In the genomic region with DNA sequence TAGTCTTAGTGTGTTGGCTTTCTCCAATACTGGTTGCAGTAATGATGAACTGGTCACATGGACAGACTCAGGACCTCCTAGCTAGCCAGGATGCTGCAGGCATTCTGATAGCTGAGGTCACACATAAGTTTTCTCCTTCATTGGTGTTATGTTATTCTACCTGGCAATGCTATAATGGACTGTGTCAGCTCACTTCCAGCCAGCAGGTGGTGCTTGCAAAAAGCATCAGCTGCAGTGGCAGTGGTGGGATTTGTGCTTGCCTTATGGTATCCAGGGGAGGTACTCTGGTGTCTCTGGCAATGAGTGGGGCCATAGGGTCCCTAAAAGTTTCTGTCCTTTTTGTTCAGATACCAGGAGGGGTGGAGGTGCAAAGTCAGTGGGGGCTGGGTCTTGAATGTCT, we compare ENCODE assay signal across 21 cellular contexts. TPM values are rescaled to one million over a fixed set of nuclear protein-coding genes. Genes with fewer than 3 reads are reported as not detected.
DNase-seq lines count a peak whose midpoint lies in the region; ATAC-seq, FAIRE-seq and TF ChIP-seq lines count a peak whose summit lies in the region.
"Had no signal": no experiment of that assay in that cellular context is flagged by ENCODE, and none has a peak within 500 bp of the region (broad histone marks: within the 10 kb centered on the region; RNA-seq: fewer than 3 reads in every experiment).

No MANE protein-coding gene starts in this region.

- no peaks in the 10 kb centered on the region for H3F3A ChIP-seq in OCI-LY1 (ENCODE audit: insufficient read depth, low read length)

- no peak overlapping the region for H2AFZ ChIP-seq in H9 (ENCODE audit: low read length)
- no peak overlapping the region for H2AFZ ChIP-seq in OCI-LY1 (ENCODE audit: low read length)

- H3K36me3 Mint-ChIP-seq in H9 (ENCODE audit: insufficient read depth in 1 of 3, low read depth in 3 of 3): no peaks in the 10 kb centered on the region; a peak in 1 of 7 replicates
- H3K36me3 Mint-ChIP-seq: CD4-positive, alpha-beta memory T cell had no signal

- H3K4ac ChIP-seq in H9 (ENCODE audit: low read depth, low read length): no peak overlapping the region

- H3K4me1 ChIP-seq in H9 (ENCODE audit: insufficient read depth, low read length) (no peaks in the 10 kb centered on the region), OCI-LY1 (ENCODE audit: insufficient read depth, low read length, severe bottlenecking) (no peaks in the 10 kb centered on the region)
- H3K4me1 ChIP-seq: colonic mucosa had no signal

- H4K91ac ChIP-seq in H9 (ENCODE audit: insufficient read length, low read depth, low read length): no peak overlapping the region

- no peak overlapping the region for H2AK5ac ChIP-seq in H9 (ENCODE audit: insufficient read length, low read length)

- H3K4me1 Mint-ChIP-seq in H9: no peaks in the 10 kb centered on the region
- H3K4me1 Mint-ChIP-seq: activated CD4-positive, alpha-beta T cell treated with anti-CD3 and anti-CD28 coated beads for 36 hours; CD4-positive, alpha-beta memory T cell had no signal

- no peaks in the 10 kb centered on the region for H3K79me1 ChIP-seq in H9 (ENCODE audit: insufficient read depth, low read depth, low read length, poor library complexity, severe bottlenecking)

- H3K27ac ChIP-seq in H9 (ENCODE audit: insufficient read length, low read depth, low read length) (no peak overlapping the region), OCI-LY1 (ENCODE audit: low read depth, low read length, poor library complexity, severe bottlenecking) (no peak overlapping the region)
- H3K27ac ChIP-seq: colonic mucosa, epithelial cell of prostate had no signal

- H3K14ac ChIP-seq in H9 (ENCODE audit: insufficient read depth, low read length): no peak overlapping the region

- H3K9me3 Mint-ChIP-seq in H9: peaks cover 0 to 2% of the 10 kb centered on the region in 2 experiments; a peak in 3 of 5 replicates

- H3K18ac ChIP-seq in H9 (ENCODE audit: insufficient read length, low read depth, low read length): no peak overlapping the region

- no peak overlapping the region for H3T11ph ChIP-seq in H9 (ENCODE audit: low read length)

- H2BK12ac ChIP-seq in H9 (ENCODE audit: insufficient read length, low read depth, low read length): no peak overlapping the region

- H3K23ac ChIP-seq in H9 (ENCODE audit: insufficient read length, low read depth, low read length): no peak overlapping the region

- H3K27me3 ChIP-seq in H9 (ENCODE audit: insufficient read depth, low read length) (no peaks in the 10 kb centered on the region), OCI-LY1 (ENCODE audit: insufficient read depth, low read length) (no peaks in the 10 kb centered on the region)
- H3K27me3 ChIP-seq: colonic mucosa had no signal

- H3K4me3 ChIP-seq in OCI-LY1 (ENCODE audit: low read depth, low read length, poor library complexity, severe bottlenecking): no peak overlapping the region
- no peak overlapping the region for H3K4me3 ChIP-seq in fibroblast of pulmonary artery (replicated peaks; ENCODE audit: low read depth, low read length)
- H3K4me3 ChIP-seq: colonic mucosa had no signal

- FAIRE-seq in D721Med (lab: Jason Lieb, UNC): no peak
- FAIRE-seq: small intestine had no signal

- no peak overlapping the region for H4K8ac ChIP-seq in H9 (replicated peaks; ENCODE audit: insufficient read length, low read depth, low read length)

- no peak overlapping the region for H2BK5ac ChIP-seq in H9 (ENCODE audit: insufficient read length, low read length)

- no peak for ATAC-seq in HG02588 (IDR thresholded peaks at IDR 0.05; ENCODE audit: unreplicated experiment)
- no peak for ATAC-seq in activated CD4-positive, CD25-positive, alpha-beta regulatory T cell treated with anti-CD3 and anti-CD28 coated beads, Interleukin-2, amount 50 U/mL, for 24 hours
- ATAC-seq: activated CD4-positive, alpha-beta T cell treated with anti-CD3 and anti-CD28 coated beads for 36 hours; left ventricle myocardium superior had no signal

- H3K9me3 ChIP-seq in H9 (ENCODE audit: control insufficient read depth, low read depth, low read length) (no peaks in the 10 kb centered on the region), OCI-LY1 (ENCODE audit: low read length) (no peaks in the 10 kb centered on the region)
- H3K9me3 ChIP-seq: colonic mucosa had no signal

- no peak overlapping the region for H2BK20ac ChIP-seq in H9 (ENCODE audit: low read depth, low read length, poor library complexity, severe bottlenecking)

- no peak overlapping the region for H4K5ac ChIP-seq in H9 (ENCODE audit: insufficient read length, low read depth, low read length)

- H2BK120ac ChIP-seq in H9 (ENCODE audit: low read depth, low read length, poor library complexity, severe bottlenecking): no peak overlapping the region

- DNase-seq in D721Med (ENCODE audit: insufficient read length, low spot score) (no peak), H9 (peak; percentile 31), fibroblast of pulmonary artery (ENCODE audit: low read depth) (no peak), NCI-H1694 treated with DMSO at 0.1 percent for 48 hours (lab: John Stamatoyannopoulos, UW) (no peak)
- no peak for DNase-seq in activated CD4-positive, alpha-beta T cell treated with anti-CD3 and anti-CD28 coated beads for 4 hours
- DNase-seq: activated CD4-positive, alpha-beta T cell treated with anti-CD3 and anti-CD28 coated beads for 36 hours; activated CD8-positive, alpha-beta memory T cell treated with anti-CD3 and anti-CD28 coated beads, Interleukin-2, amount 50 U/mL, for 48 hours; activated naive CD4-positive, alpha-beta T cell treated with anti-CD3 and anti-CD28 coated beads, Interleukin-2, amount 50 U/mL, for 16 hours; CD4-positive, alpha-beta memory T cell; colonic mucosa; H7; left ventricle myocardium superior; NCI-H2081; NCI-H526; small intestine; stimulated activated CD4-positive, alpha-beta T cell treated with anti-CD3 and anti-CD28 coated beads, Interleukin-4, amount 100 ng/mL, for 24 hours; T-helper 9 cell had no signal

- H3K9ac ChIP-seq in H9 (ENCODE audit: extremely low read depth, insufficient read length, low read length): no peak overlapping the region
- H3K9ac ChIP-seq in OCI-LY1 (ENCODE audit: low read length): no peak overlapping the region

- H3K27me3 Mint-ChIP-seq in H9 (ENCODE audit: low read depth): peaks cover 1% of the 10 kb centered on the region; the same call in 1 of the 2 replicates
- H3K27me3 Mint-ChIP-seq: activated CD4-positive, alpha-beta T cell treated with anti-CD3 and anti-CD28 coated beads for 36 hours had no signal

- H3K4me2 ChIP-seq in H9 (ENCODE audit: insufficient read depth, insufficient read length, low read length): no peak overlapping the region
- H3K4me2 ChIP-seq in OCI-LY1 (ENCODE audit: low read length): no peak overlapping the region

- TF ChIP-seq CTCF in D721Med (IDR thresholded peaks at IDR 0.05; ENCODE audit: insufficient read depth, missing control alignments) (peak; percentile 13), H9 (conservative IDR thresholded peaks at IDR 0.05) (peak; percentile 51), OCI-LY1 (IDR thresholded peaks at IDR 0.05; ENCODE audit: low read length) (peak; percentile 29; the same call in 1 of the 2 replicates), fibroblast of pulmonary artery (IDR thresholded peaks at IDR 0.05; ENCODE audit: low read length, missing control alignments) (peak; percentile 12)

- no peak overlapping the region for H3K27ac Mint-ChIP-seq in H9
- H3K27ac Mint-ChIP-seq: activated CD4-positive, alpha-beta T cell treated with anti-CD3 and anti-CD28 coated beads for 36 hours; CD4-positive, alpha-beta memory T cell had no signal

- H3K4me3 Mint-ChIP-seq in H9: no peak overlapping the region
- H3K4me3 Mint-ChIP-seq: activated CD4-positive, alpha-beta T cell treated with anti-CD3 and anti-CD28 coated beads for 36 hours; CD4-positive, alpha-beta memory T cell had no signal

- H3K79me2 ChIP-seq in H9 (ENCODE audit: insufficient read depth, low read length) (no peaks in the 10 kb centered on the region), OCI-LY1 (ENCODE audit: insufficient read depth, low read length) (no peaks in the 10 kb centered on the region)

- no peak overlapping the region for H3K56ac ChIP-seq in H9 (ENCODE audit: insufficient read length, low read depth, low read length)

- H4K20me1 ChIP-seq in H9 (ENCODE audit: control insufficient read depth, insufficient read depth, insufficient read length) (no peaks in the 10 kb centered on the region), OCI-LY1 (ENCODE audit: insufficient read depth, low read length) (no peaks in the 10 kb centered on the region)

- no peak overlapping the region for H2BK15ac ChIP-seq in H9 (ENCODE audit: low read depth, low read length)

- no peaks in the 10 kb centered on the region for H3K36me3 ChIP-seq in OCI-LY1 (ENCODE audit: insufficient read depth, low read length)
- H3K36me3 ChIP-seq: colonic mucosa had no signal

- no peaks in the 10 kb centered on the region for H3K23me2 ChIP-seq in H9 (ENCODE audit: insufficient read length, low read depth, low read length, poor library complexity, severe bottlenecking)

- H3K9me2 ChIP-seq in OCI-LY1 (ENCODE audit: low read depth, low read length): no peaks in the 10 kb centered on the region

RNA-seq across cellular contexts. Expression of gene ZNF330, which starts 33.6 kb away (rescaled TPM):
- 31.9 and 32.6 TPM in 2 replicates for total RNA-seq in H9 (2021)
